Comparison of ENCODE assay signal across 1 cellular context in genomic region chr1:147669475-147670318, GRCh38.
TF ChIP-seq lines count a peak whose summit lies in the region.

No MANE protein-coding gene starts in this region.

TF ChIP-seq in HepG2, 621 proteins besides CTCF, POLR2A, EP300 and RAD21 (continued from another document and continues in another):
- no peak for TF ChIP-seq ZNF768 (CRISPR knock-in tag; IDR thresholded peaks at IDR 0.05)
- TF ChIP-seq E2F1 (CRISPR knock-in tag; IDR thresholded peaks at IDR 0.05): peak; percentile 10; the same call in 1 of the 2 replicates
- no peak for TF ChIP-seq MTF1 (CRISPR knock-in tag; IDR thresholded peaks at IDR 0.05)
- TF ChIP-seq ISL2 (CRISPR knock-in tag; IDR thresholded peaks at IDR 0.05): no peak
- no peak for TF ChIP-seq FOXM1 (CRISPR knock-in tag; IDR thresholded peaks at IDR 0.05)
- no peak; the same call in 1 of the 2 replicates for TF ChIP-seq PLSCR1 (CRISPR knock-in tag; IDR thresholded peaks at IDR 0.05; ENCODE audit: borderline replicate concordance)
- TF ChIP-seq ZBTB10 (CRISPR knock-in tag; IDR thresholded peaks at IDR 0.05; ENCODE audit: borderline replicate concordance): no peak
- no peak for TF ChIP-seq ZNF20 (CRISPR knock-in tag; IDR thresholded peaks at IDR 0.05)
- no peak for TF ChIP-seq ZNF646 (CRISPR knock-in tag; IDR thresholded peaks at IDR 0.05)
- no peak for TF ChIP-seq DRAP1 (CRISPR knock-in tag; IDR thresholded peaks at IDR 0.05)
- TF ChIP-seq HES4 (CRISPR knock-in tag; IDR thresholded peaks at IDR 0.05; ENCODE audit: borderline replicate concordance): peak; percentile 53
- no peak; the same call in 1 of the 2 replicates for TF ChIP-seq ZNF292 (CRISPR knock-in tag; IDR thresholded peaks at IDR 0.05; ENCODE audit: borderline replicate concordance, low read depth)
- TF ChIP-seq ZNF33A (CRISPR knock-in tag; IDR thresholded peaks at IDR 0.05; ENCODE audit: borderline replicate concordance): no peak
- TF ChIP-seq NBN (conservative IDR thresholded peaks at IDR 0.05): no peak
- TF ChIP-seq JDP2 (CRISPR knock-in tag; IDR thresholded peaks at IDR 0.05; ENCODE audit: borderline replicate concordance): no peak; the same call in 1 of the 2 replicates
- no peak for TF ChIP-seq TERF1 (CRISPR knock-in tag; IDR thresholded peaks at IDR 0.05)
- TF ChIP-seq ATAD3A (CRISPR knock-in tag; IDR thresholded peaks at IDR 0.05): no peak
- no peak for TF ChIP-seq SYNCRIP (IDR thresholded peaks at IDR 0.05; ENCODE audit: insufficient read depth, low read depth, low read length)
- TF ChIP-seq MXD4 (CRISPR knock-in tag; IDR thresholded peaks at IDR 0.05): no peak
- TF ChIP-seq ZNF34 (CRISPR knock-in tag; IDR thresholded peaks at IDR 0.05; ENCODE audit: borderline replicate concordance): peak; percentile 51; the same call in 1 of the 2 replicates
- no peak; the same call in none of the 2 replicates for TF ChIP-seq ZNF552 (CRISPR knock-in tag; IDR thresholded peaks at IDR 0.05; ENCODE audit: borderline replicate concordance)
- 0 out of 2 replicates have a peak, but pooled peaks have one; percentile 37 for TF ChIP-seq ZNF766 (CRISPR knock-in tag; IDR thresholded peaks at IDR 0.05; ENCODE audit: borderline replicate concordance)
- no peak for TF ChIP-seq ZNF503 (CRISPR knock-in tag; IDR thresholded peaks at IDR 0.05)
- TF ChIP-seq NPAS2 (CRISPR knock-in tag; IDR thresholded peaks at IDR 0.05; ENCODE audit: borderline replicate concordance): no peak
- no peak for TF ChIP-seq ZNF383 (CRISPR knock-in tag; IDR thresholded peaks at IDR 0.05; ENCODE audit: borderline replicate concordance)
- no peak for TF ChIP-seq MIER2 (CRISPR knock-in tag; IDR thresholded peaks at IDR 0.05)
- no peak for TF ChIP-seq HNF1B (CRISPR knock-in tag; IDR thresholded peaks at IDR 0.05)
- TF ChIP-seq NFE2 (CRISPR knock-in tag; IDR thresholded peaks at IDR 0.05): no peak; the same call in 1 of the 2 replicates
- TF ChIP-seq THAP7 (CRISPR knock-in tag; IDR thresholded peaks at IDR 0.05): no peak
- no peak for TF ChIP-seq GRHL1 (CRISPR knock-in tag; conservative IDR thresholded peaks at IDR 0.05)
- 0 out of 2 replicates have a peak, but pooled peaks have one; percentile 29 for TF ChIP-seq ZNF33B (CRISPR knock-in tag; IDR thresholded peaks at IDR 0.05)
- TF ChIP-seq SIX4 (CRISPR knock-in tag; IDR thresholded peaks at IDR 0.05): no peak
- TF ChIP-seq CENPBD1 (CRISPR knock-in tag; IDR thresholded peaks at IDR 0.05; ENCODE audit: borderline replicate concordance, low read depth): no peak
- TF ChIP-seq ZNF75D (CRISPR knock-in tag; IDR thresholded peaks at IDR 0.05; ENCODE audit: borderline replicate concordance): no peak
- 0 out of 2 replicates have a peak, but pooled peaks have one; percentile 25 for TF ChIP-seq ZNF674 (CRISPR knock-in tag; IDR thresholded peaks at IDR 0.05; ENCODE audit: low read depth)
- no peak for TF ChIP-seq ATRX (CRISPR knock-in tag; IDR thresholded peaks at IDR 0.05; ENCODE audit: borderline replicate concordance)
- peak; percentile 30; the same call in 1 of the 2 replicates for TF ChIP-seq RXRA (CRISPR knock-in tag; IDR thresholded peaks at IDR 0.05)
- TF ChIP-seq MEF2D (CRISPR knock-in tag; IDR thresholded peaks at IDR 0.05): peak; percentile 62; the same call in 1 of the 2 replicates
- TF ChIP-seq ADNP (CRISPR knock-in tag; IDR thresholded peaks at IDR 0.05): no peak
- TF ChIP-seq SMC3 (IDR thresholded peaks at IDR 0.05; ENCODE audit: low read length): no peak
- TF ChIP-seq NCOA1 (CRISPR knock-in tag; IDR thresholded peaks at IDR 0.05): no peak
- no peak for TF ChIP-seq TEF (CRISPR knock-in tag; IDR thresholded peaks at IDR 0.05)
